ENCODE assay signal across 1 cellular context in the genomic region with DNA sequence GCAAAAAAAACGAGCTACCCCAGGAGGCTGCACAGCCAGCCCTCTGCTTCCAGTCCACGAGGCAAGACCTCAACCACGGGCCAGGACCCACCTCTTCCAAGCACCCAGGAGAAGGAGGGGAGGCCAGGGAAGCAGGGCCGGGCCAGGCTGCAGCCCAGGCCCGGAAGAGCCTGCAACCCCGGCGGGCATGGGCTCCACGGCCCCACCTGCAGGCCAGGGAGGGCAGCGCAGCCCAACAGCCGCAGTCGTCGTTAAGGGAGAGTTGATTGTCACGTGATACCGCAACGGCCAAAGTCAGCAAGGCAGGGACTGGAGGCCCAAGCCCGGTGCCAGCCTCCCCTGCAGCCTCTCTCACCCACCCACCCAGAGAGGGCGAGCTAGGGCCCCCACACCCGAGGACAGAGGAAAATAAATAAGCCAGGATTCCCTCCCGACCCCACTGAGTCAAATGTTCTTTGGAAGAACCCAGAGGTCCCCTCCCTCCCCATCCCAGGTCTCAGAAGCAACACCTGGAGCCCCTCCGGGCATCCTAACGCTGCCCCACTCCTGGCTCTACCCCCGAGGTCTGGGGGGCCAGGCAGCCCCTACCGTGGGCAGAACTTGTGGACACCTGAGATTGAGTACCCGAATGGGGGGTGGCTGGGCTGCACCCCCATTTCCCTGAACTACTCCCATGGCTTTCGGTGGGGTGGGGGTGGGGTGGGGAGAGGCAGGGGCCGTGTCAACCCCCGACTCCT.
TF ChIP-seq lines count a peak whose summit lies in the region.

No MANE protein-coding gene starts in this region.

TF ChIP-seq in GM23338, 12 proteins besides CTCF, POLR2A, EP300 and RAD21 (continued from another document):
- TF ChIP-seq, protein P1, sequence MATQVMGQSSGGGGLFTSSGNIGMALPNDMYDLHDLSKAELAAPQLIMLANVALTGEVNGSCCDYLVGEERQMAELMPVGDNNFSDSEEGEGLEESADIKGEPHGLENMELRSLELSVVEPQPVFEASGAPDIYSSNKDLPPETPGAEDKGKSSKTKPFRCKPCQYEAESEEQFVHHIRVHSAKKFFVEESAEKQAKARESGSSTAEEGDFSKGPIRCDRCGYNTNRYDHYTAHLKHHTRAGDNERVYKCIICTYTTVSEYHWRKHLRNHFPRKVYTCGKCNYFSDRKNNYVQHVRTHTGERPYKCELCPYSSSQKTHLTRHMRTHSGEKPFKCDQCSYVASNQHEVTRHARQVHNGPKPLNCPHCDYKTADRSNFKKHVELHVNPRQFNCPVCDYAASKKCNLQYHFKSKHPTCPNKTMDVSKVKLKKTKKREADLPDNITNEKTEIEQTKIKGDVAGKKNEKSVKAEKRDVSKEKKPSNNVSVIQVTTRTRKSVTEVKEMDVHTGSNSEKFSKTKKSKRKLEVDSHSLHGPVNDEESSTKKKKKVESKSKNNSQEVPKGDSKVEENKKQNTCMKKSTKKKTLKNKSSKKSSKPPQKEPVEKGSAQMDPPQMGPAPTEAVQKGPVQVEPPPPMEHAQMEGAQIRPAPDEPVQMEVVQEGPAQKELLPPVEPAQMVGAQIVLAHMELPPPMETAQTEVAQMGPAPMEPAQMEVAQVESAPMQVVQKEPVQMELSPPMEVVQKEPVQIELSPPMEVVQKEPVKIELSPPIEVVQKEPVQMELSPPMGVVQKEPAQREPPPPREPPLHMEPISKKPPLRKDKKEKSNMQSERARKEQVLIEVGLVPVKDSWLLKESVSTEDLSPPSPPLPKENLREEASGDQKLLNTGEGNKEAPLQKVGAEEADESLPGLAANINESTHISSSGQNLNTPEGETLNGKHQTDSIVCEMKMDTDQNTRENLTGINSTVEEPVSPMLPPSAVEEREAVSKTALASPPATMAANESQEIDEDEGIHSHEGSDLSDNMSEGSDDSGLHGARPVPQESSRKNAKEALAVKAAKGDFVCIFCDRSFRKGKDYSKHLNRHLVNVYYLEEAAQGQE (IDR thresholded peaks at IDR 0.05; ENCODE audit: unreplicated experiment), result no peak
- no peak for TF ChIP-seq CREB1 (CRISPR knock-in tag; IDR thresholded peaks at IDR 0.05; ENCODE audit: low read depth)
- TF ChIP-seq STAT1 (IDR thresholded peaks at IDR 0.05; ENCODE audit: unreplicated experiment), result no peak
